1 cellular context compared by ENCODE assay signal in genomic region chr1:67479146-67479891, GRCh38.
A peak's percentile ranks its signal among the peaks of the same experiment; 100 is the strongest.
TF ChIP-seq lines count a peak whose summit lies in the region.

No MANE protein-coding gene starts in this region.

TF ChIP-seq in K562, 482 proteins besides CTCF, POLR2A, EP300 and RAD21 (continued from another document and continues in another):
- no peak for TF ChIP-seq ARID3B (CRISPR knock-in tag; IDR thresholded peaks at IDR 0.05; ENCODE audit: borderline replicate concordance)
- TF ChIP-seq TAL1 (IDR thresholded peaks at IDR 0.05), result peak; percentile 85
- TF ChIP-seq NR2C1 (IDR thresholded peaks at IDR 0.05), result no peak
- TF ChIP-seq NR2C1 (tag; IDR thresholded peaks at IDR 0.05), result no peak
- no peak for TF ChIP-seq ZBTB5 (IDR thresholded peaks at IDR 0.05)
- TF ChIP-seq ZNF507 (tag; conservative IDR thresholded peaks at IDR 0.05), result no peak
- no peak for TF ChIP-seq NUFIP1 (IDR thresholded peaks at IDR 0.05; ENCODE audit: partially characterized antibody)
- no peak for TF ChIP-seq RREB1 (CRISPR knock-in tag; IDR thresholded peaks at IDR 0.05)
- no peak; the same call in 1 of the 2 replicates for TF ChIP-seq ZNF395 (CRISPR knock-in tag; IDR thresholded peaks at IDR 0.05)
- no peak for TF ChIP-seq PHF21A (IDR thresholded peaks at IDR 0.05; ENCODE audit: borderline replicate concordance, low read depth)
- no peak for TF ChIP-seq FOXJ3 (CRISPR knock-in tag; IDR thresholded peaks at IDR 0.05)
- TF ChIP-seq SIN3A (IDR thresholded peaks at IDR 0.05; ENCODE audit: borderline replicate concordance in 2 of 2, control insufficient read depth in 1 of 2, low read depth in 2 of 2, low read length in 2 of 2), result peak; percentile 55 to 79; a peak in 2 of 4 replicates
- peak; percentile 43 for TF ChIP-seq E2F8 (IDR thresholded peaks at IDR 0.05; ENCODE audit: low read depth, partially characterized antibody)
- TF ChIP-seq ARID1B (IDR thresholded peaks at IDR 0.05), result peak; percentile 90
- TF ChIP-seq ZNF644 (tag; IDR thresholded peaks at IDR 0.05; ENCODE audit: low read depth), result 0 out of 2 replicates have a peak, but pooled peaks have one; percentile 13
- TF ChIP-seq YBX1 (IDR thresholded peaks at IDR 0.05), result no peak
- TF ChIP-seq MIER1 (IDR thresholded peaks at IDR 0.05; ENCODE audit: low read depth), result no peak
- peak; percentile 50; the same call in 1 of the 2 replicates for TF ChIP-seq SMARCC2 (IDR thresholded peaks at IDR 0.05; ENCODE audit: low read depth)
- TF ChIP-seq PHB2 (IDR thresholded peaks at IDR 0.05; ENCODE audit: low read depth), result no peak
- TF ChIP-seq HDAC6 (IDR thresholded peaks at IDR 0.05; ENCODE audit: low read depth, low read length), result no peak
- peak; percentile 84 for TF ChIP-seq MEIS2 (IDR thresholded peaks at IDR 0.05; ENCODE audit: partially characterized antibody)
- TF ChIP-seq OTX1 (CRISPR knock-in tag; IDR thresholded peaks at IDR 0.05), result no peak
- TF ChIP-seq FOXO4 (CRISPR knock-in tag; IDR thresholded peaks at IDR 0.05), result no peak
- TF ChIP-seq KDM2B (CRISPR knock-in tag; IDR thresholded peaks at IDR 0.05), result no peak
- TF ChIP-seq TCF15 (CRISPR knock-in tag; IDR thresholded peaks at IDR 0.05), result no peak
- TF ChIP-seq POU5F1 (IDR thresholded peaks at IDR 0.05; ENCODE audit: borderline replicate concordance, low read depth, low read length, partially characterized antibody), result no peak
